Comparison of ENCODE assay signal across 18 cellular contexts in genomic region chr16:20937736-20938135, GRCh38. TPM values are rescaled to one million over a fixed set of nuclear protein-coding genes. Genes with fewer than 3 reads are reported as not detected.
A peak's percentile ranks its signal among the peaks of the same experiment; 100 is the strongest.
DNase-seq lines count a peak whose midpoint lies in the region; ATAC-seq, FAIRE-seq and TF ChIP-seq lines count a peak whose summit lies in the region.
"Had no signal": no experiment of that assay in that cellular context is flagged by ENCODE, and none has a peak within 500 bp of the region (broad histone marks: within the 10 kb centered on the region; RNA-seq: fewer than 3 reads in every experiment).

No MANE protein-coding gene starts in this region.

- RAD21 ChIA-PET in HCT116 (lab: Charles Lee; ENCODE audit: low non-redundant PET in 1 of 2, low total read pairs in 2 of 2, uncharacterized antibody in 2 of 2, unreplicated experiment in 2 of 2): no interaction called here

- H3K79me2 ChIP-seq in HCT116 (ENCODE audit: insufficient read depth, low read length): no peaks in the 10 kb centered on the region

- no peak overlapping the region for H3K9ac ChIP-seq in HCT116 (ENCODE audit: low read length)

- POLR2A ChIA-PET in HCT116 (lab: Charles Lee): no interaction called here
- POLR2A ChIA-PET in activated CD4-positive, alpha-beta memory T cell treated with anti-CD3 and anti-CD28 coated beads, Interleukin-2, amount 10 ng/mL, durations not matched to agents 7 days and 5 days (lab: Charles Lee): interaction anchor here (0.6 to 1.5 kb wide), 6 partner anchors 15 to 38 kb away, joined by 3 to 11 read pairs (median 4); partner anchors contain the start of gene DCUN1D3

- no peaks in the 10 kb centered on the region for H3K9me3 ChIP-seq in HCT116 (ENCODE audit: control insufficient read depth in 1 of 2, insufficient read depth in 1 of 2, low read depth in 1 of 2, low read length in 2 of 2)

- no peak overlapping the region for H3K4me3 Mint-ChIP-seq in Calu3 (ENCODE audit: low read depth, unreplicated experiment)
- no peak overlapping the region for H3K4me3 Mint-ChIP-seq in activated CD4-positive, alpha-beta memory T cell treated with anti-CD3 and anti-CD28 coated beads, Interleukin-2, amount 10 ng/mL, durations not matched to agents 7 days and 5 days
- H3K4me3 Mint-ChIP-seq: CD8-positive, alpha-beta memory T cell; H9 had no signal

- peak; percentile 74 for ATAC-seq in HCT116
- peak; percentile 97 for ATAC-seq in left colon

- peak overlapping the region; percentile 46 for H2AFZ ChIP-seq in HCT116 (ENCODE audit: low read depth, low read length, poor library complexity, severe bottlenecking)

- no peak for TF ChIP-seq POLR2A in HCT116 (IDR thresholded peaks at IDR 0.05; ENCODE audit: borderline replicate concordance, extremely low read depth, insufficient read depth, insufficient read length)

- CTCF ChIA-PET in Calu3 (lab: Charles Lee): interaction anchor here (0.7 to 1.0 kb wide), 4 partner anchors 15 to 118 kb away, joined by 4 to 9 read pairs (median 6); no protein-coding TSS in a partner anchor
- CTCF ChIA-PET in HCT116 (lab: Charles Lee): no interaction called here
- CTCF ChIA-PET in activated CD4-positive, alpha-beta memory T cell treated with anti-CD3 and anti-CD28 coated beads, Interleukin-2, amount 10 ng/mL, durations not matched to agents 7 days and 5 days (lab: Charles Lee): interaction anchor here (0.9 to 1.6 kb wide), 3 partner anchors 27 to 63 kb away, joined by 3 to 8 read pairs (median 7); partner anchors contain the start of gene DCUN1D3

- H3K4me3 ChIP-seq in HCT116 (replicated peaks in 1 of 2; ENCODE audit: low read depth in 1 of 2, low read length in 2 of 2): no peak overlapping the region

- FAIRE-seq in D721Med (lab: Jason Lieb, UNC): no peak

- peaks cover 3 to 18% of the 10 kb centered on the region in 2 experiments; a peak in 3 of 4 replicates for H3K4me1 ChIP-seq in HCT116 (ENCODE audit: control insufficient read depth in 1 of 2, insufficient read depth in 2 of 2, low read length in 2 of 2)

- no peaks in the 10 kb centered on the region for H3K27me3 ChIP-seq in HCT116 (ENCODE audit: insufficient read depth, low read length)

- TF ChIP-seq CTCF in Calu3 (IDR thresholded peaks at IDR 0.05; ENCODE audit: unreplicated experiment) (no peak), HCT116 (IDR thresholded peaks at IDR 0.05 in 2 of 3, conservative IDR thresholded peaks at IDR 0.05 in 1 of 3; ENCODE audit: borderline replicate concordance in 1 of 3, insufficient read depth in 1 of 3, low read depth in 2 of 3, low read length in 2 of 3) (no peak), D721Med (IDR thresholded peaks at IDR 0.05; ENCODE audit: insufficient read depth, missing control alignments) (no peak)

- no peaks in the 10 kb centered on the region for H3K9me3 Mint-ChIP-seq in Calu3 (ENCODE audit: low read depth, unreplicated experiment)
- H3K9me3 Mint-ChIP-seq in activated CD4-positive, alpha-beta memory T cell treated with anti-CD3 and anti-CD28 coated beads, Interleukin-2, amount 10 ng/mL, durations not matched to agents 7 days and 5 days: no peaks in the 10 kb centered on the region
- H3K9me3 Mint-ChIP-seq: CD8-positive, alpha-beta memory T cell; H9 had no signal

- intact Hi-C loops in Calu3 (cut with micrococcal nuclease; ENCODE audit: unreplicated experiment) (no loop called here), HCT116 (cut with micrococcal nuclease) (no loop called here), left colon (cut with DNase I, micrococcal nuclease) (no loop called here)

- no TSS peak for BruUV-seq in Calu3 (replicated peaks; lab: Mats Ljungman, UMichigan)
- no TSS peak for BruUV-seq in HCT116 (replicated peaks; lab: Mats Ljungman, UMichigan)

- DNase-seq in Calu3 (peak; percentile 16), HCT116 (ENCODE audit: low read depth, low spot score) (no peak), left colon (peak; percentile 50 to 52), DMS79 (lab: John Stamatoyannopoulos, UW) (no peak), NCI-H524 treated with DMSO at 0.1 percent for 48 hours (lab: John Stamatoyannopoulos, UW) (no peak), D721Med (ENCODE audit: insufficient read length, low spot score) (no peak), dermis blood vessel endothelial cell (no peak)
- no peak for DNase-seq in activated CD4-positive, alpha-beta memory T cell treated with anti-CD3 and anti-CD28 coated beads, Interleukin-2, amount 10 ng/mL, durations not matched to agents 7 days and 5 days
- DNase-seq: C1 segment of cervical spinal cord; CD8-positive, alpha-beta memory T cell; DND-41; H9; NCI-H1105; NCI-H1694 treated with DMSO at 0.1 percent for 48 hours; NCI-H510A; NCI-H774; RPMI8226; SHP77 treated with DMSO at 0.1 percent for 48 hours had no signal

- H4K20me1 ChIP-seq in HCT116 (ENCODE audit: insufficient read depth): no peaks in the 10 kb centered on the region

- H3K9me2 ChIP-seq in HCT116 (ENCODE audit: insufficient read depth): no peaks in the 10 kb centered on the region

- H3K4me2 ChIP-seq in HCT116 (ENCODE audit: low read length): peak overlapping the region; percentile 42

- H3K36me3 Mint-ChIP-seq in Calu3 (ENCODE audit: insufficient read depth, unreplicated experiment): no peaks in the 10 kb centered on the region
- H3K36me3 Mint-ChIP-seq in activated CD4-positive, alpha-beta memory T cell treated with anti-CD3 and anti-CD28 coated beads, Interleukin-2, amount 10 ng/mL, durations not matched to agents 7 days and 5 days (ENCODE audit: low read depth): no peaks in the 10 kb centered on the region
- H3K36me3 Mint-ChIP-seq: CD8-positive, alpha-beta memory T cell had no signal

- H3K4me1 Mint-ChIP-seq in Calu3 (ENCODE audit: low read depth, unreplicated experiment): peaks cover 8% of the 10 kb centered on the region
- H3K4me1 Mint-ChIP-seq in activated CD4-positive, alpha-beta memory T cell treated with anti-CD3 and anti-CD28 coated beads, Interleukin-2, amount 10 ng/mL, durations not matched to agents 7 days and 5 days: peaks cover 42% of the 10 kb centered on the region

- TF ChIP-seq RAD21 in HCT116 (IDR thresholded peaks at IDR 0.05; ENCODE audit: low read depth): no peak

- H3K27ac ChIP-seq in HCT116 (ENCODE audit: low read depth, low read length): no peak overlapping the region

- H3K27me3 Mint-ChIP-seq in Calu3 (ENCODE audit: unreplicated experiment): no peaks in the 10 kb centered on the region
- H3K27me3 Mint-ChIP-seq in activated CD4-positive, alpha-beta memory T cell treated with anti-CD3 and anti-CD28 coated beads, Interleukin-2, amount 10 ng/mL, durations not matched to agents 7 days and 5 days: no peaks in the 10 kb centered on the region

- H3K27ac Mint-ChIP-seq in Calu3 (ENCODE audit: unreplicated experiment): no peak overlapping the region
- peak overlapping the region; percentile 72 for H3K27ac Mint-ChIP-seq in activated CD4-positive, alpha-beta memory T cell treated with anti-CD3 and anti-CD28 coated beads, Interleukin-2, amount 10 ng/mL, durations not matched to agents 7 days and 5 days
- H3K27ac Mint-ChIP-seq: CD8-positive, alpha-beta memory T cell; H9 had no signal

- H3K36me3 ChIP-seq in HCT116 (ENCODE audit: control insufficient read depth in 1 of 2, insufficient read depth in 2 of 2, low read length in 2 of 2): no peaks in the 10 kb centered on the region

TF ChIP-seq in HCT116, 20 proteins besides CTCF, POLR2A, EP300 and RAD21:
- TF ChIP-seq SP1 (IDR thresholded peaks at IDR 0.05; ENCODE audit: low read depth) (peak; percentile 45; the same call in 1 of the 2 replicates), ZBTB33 (IDR thresholded peaks at IDR 0.05; ENCODE audit: extremely low read depth, insufficient replicate concordance, low read length) (no peak), EGR1 (IDR thresholded peaks at IDR 0.05; ENCODE audit: low read depth) (no peak)

RNA-seq across cellular contexts. Expression of gene LYRM1, which starts 37.2 kb away (rescaled TPM):
- total RNA-seq in Calu3 (2022) (33.4 and 36.5 TPM in 2 replicates), HCT116 (2021; ENCODE audit: unreplicated experiment) (26.7 TPM), left colon (10 to 100 TPM; 11.7 to 20.1 TPM), dermis blood vessel endothelial cell (75.2 and 87.4 TPM in 2 replicates)
- polyA plus RNA-seq in HCT116 (2012): 41.5 and 44.9 TPM in 2 replicates
- 10 to 100 TPM; 45.2 to 47.0 TPM for total RNA-seq in activated CD4-positive, alpha-beta memory T cell treated with anti-CD3 and anti-CD28 coated beads, Interleukin-2, amount 10 ng/mL, durations not matched to agents 7 days and 5 days

RNA-seq across cellular contexts. Expression of gene DCUN1D3, which starts 37.6 kb away (rescaled TPM):
- 17.0 and 21.0 TPM in 2 replicates for total RNA-seq in Calu3 (2022)
- 16.4 TPM for total RNA-seq in HCT116 (2021; ENCODE audit: unreplicated experiment)
- 7.4 and 7.7 TPM in 2 replicates for polyA plus RNA-seq in HCT116 (2012)
- 10 to 100 TPM; 20.7 to 21.6 TPM for total RNA-seq in activated CD4-positive, alpha-beta memory T cell treated with anti-CD3 and anti-CD28 coated beads, Interleukin-2, amount 10 ng/mL, durations not matched to agents 7 days and 5 days
- 10 to 100 TPM; 12.4 to 14.0 TPM for total RNA-seq in left colon
- total RNA-seq in dermis blood vessel endothelial cell: 33.8 and 80.8 TPM in 2 replicates

Comparison
In these comparisons a context has a peak if more than half of its experiments do, and no peak if none do; other contexts are left out.
1. DNase-seq: peak in Calu3 (single experiment) and left colon (2 of 2); none in HCT116 (single experiment), activated CD4-positive, alpha-beta memory T cell treated with anti-CD3 and anti-CD28 coated beads, Interleukin-2, amount 10 ng/mL, durations not matched to agents 7 days and 5 days (single experiment), DMS79 (single experiment), NCI-H524 treated with DMSO at 0.1 percent for 48 hours (single experiment), D721Med (single experiment) and dermis blood vessel endothelial cell (single experiment).